ENCODE assay signal across 17 cellular contexts in genomic region chr7:36710186-36710813, GRCh38. TPM values are rescaled to one million over a fixed set of nuclear protein-coding genes. Genes with fewer than 3 reads are reported as not detected.
A peak's percentile ranks its signal among the peaks of the same experiment; 100 is the strongest.
DNase-seq lines count a peak whose midpoint lies in the region; ATAC-seq and TF ChIP-seq lines count a peak whose summit lies in the region.
"Had no signal": no experiment of that assay in that cellular context is flagged by ENCODE, and none has a peak within 500 bp of the region (broad histone marks: within the 10 kb centered on the region; RNA-seq: fewer than 3 reads in every experiment).

No MANE protein-coding gene starts in this region.

- peaks cover 5% of the 10 kb centered on the region for H3K4me1 ChIP-seq in mucosa of descending colon (ENCODE audit: low read depth)

- no peak for TF ChIP-seq CTCF in activated CD8-positive, alpha-beta T cell treated with anti-CD3 and anti-CD28 coated beads for 36 hours (IDR thresholded peaks at IDR 0.05)
- TF ChIP-seq CTCF in mucosa of descending colon (IDR thresholded peaks at IDR 0.05) = no peak

- H3K4me3 Mint-ChIP-seq in activated CD8-positive, alpha-beta T cell treated with anti-CD3 and anti-CD28 coated beads for 36 hours = no peak overlapping the region
- no peak overlapping the region for H3K4me3 Mint-ChIP-seq in activated CD8-positive, alpha-beta T cell treated with anti-CD3 and anti-CD28 coated beads, Interleukin-2, amount 10 ng/mL, durations not matched to agents 7 days and 5 days
- peak overlapping the region; percentile 58 to 81 for H3K4me3 Mint-ChIP-seq in effector memory CD8-positive, alpha-beta T cell
- H3K4me3 Mint-ChIP-seq: CD4-positive, alpha-beta memory T cell; HFFc6 had no signal

- no peaks in the 10 kb centered on the region for H3K27me3 Mint-ChIP-seq in activated CD8-positive, alpha-beta T cell treated with anti-CD3 and anti-CD28 coated beads for 36 hours
- no peaks in the 10 kb centered on the region for H3K27me3 Mint-ChIP-seq in activated CD8-positive, alpha-beta T cell treated with anti-CD3 and anti-CD28 coated beads, Interleukin-2, amount 10 ng/mL, durations not matched to agents 7 days and 5 days (ENCODE audit: low read depth)
- no peaks in the 10 kb centered on the region for H3K27me3 Mint-ChIP-seq in effector memory CD8-positive, alpha-beta T cell
- H3K27me3 Mint-ChIP-seq: CD4-positive, alpha-beta memory T cell had no signal

- H3K4me3 ChIP-seq in mucosa of descending colon = no peak overlapping the region
- H3K4me3 ChIP-seq: GM12878 had no signal

- intact Hi-C loops in activated CD8-positive, alpha-beta T cell treated with anti-CD3 and anti-CD28 coated beads for 36 hours (cut with micrococcal nuclease) = no loop called here
- intact Hi-C loops in mucosa of descending colon (cut with DNase I, micrococcal nuclease) = no loop called here
- intact Hi-C loops in posterior cingulate gyrus (cut with DNase I) = no loop called here

- H3K36me3 Mint-ChIP-seq in activated CD8-positive, alpha-beta T cell treated with anti-CD3 and anti-CD28 coated beads for 36 hours (ENCODE audit: low read depth) = peaks cover 63% of the 10 kb centered on the region
- H3K36me3 Mint-ChIP-seq in activated CD8-positive, alpha-beta T cell treated with anti-CD3 and anti-CD28 coated beads, Interleukin-2, amount 10 ng/mL, durations not matched to agents 7 days and 5 days (ENCODE audit: low read depth) = peaks cover 63% of the 10 kb centered on the region
- peaks cover 3% of the 10 kb centered on the region for H3K36me3 Mint-ChIP-seq in effector memory CD8-positive, alpha-beta T cell (ENCODE audit: insufficient read depth)

- H3K4me1 Mint-ChIP-seq in activated CD8-positive, alpha-beta T cell treated with anti-CD3 and anti-CD28 coated beads for 36 hours (ENCODE audit: low read depth) = peaks cover 64% of the 10 kb centered on the region
- H3K4me1 Mint-ChIP-seq in activated CD8-positive, alpha-beta T cell treated with anti-CD3 and anti-CD28 coated beads, Interleukin-2, amount 10 ng/mL, durations not matched to agents 7 days and 5 days (ENCODE audit: low read depth) = peaks cover 46% of the 10 kb centered on the region
- H3K4me1 Mint-ChIP-seq in effector memory CD8-positive, alpha-beta T cell (ENCODE audit: low read depth in 2 of 2) = peaks cover 42 to 84% of the 10 kb centered on the region in 2 donors

- CTCF ChIA-PET in activated CD8-positive, alpha-beta T cell treated with anti-CD3 and anti-CD28 coated beads for 36 hours (lab: Charles Lee) = interaction anchor here (1.2 kb wide), 1 partner anchor 12 kb away, joined by 3 read pairs; no protein-coding TSS in a partner anchor
- CTCF ChIA-PET in activated CD8-positive, alpha-beta T cell treated with anti-CD3 and anti-CD28 coated beads, Interleukin-2, amount 10 ng/mL, durations not matched to agents 7 days and 5 days (lab: Charles Lee) = interaction anchor here (0.5 kb wide), 1 partner anchor 219 kb away, joined by 3 read pairs; no protein-coding TSS in a partner anchor
- CTCF ChIA-PET in HEK293T (lab: Yijun Ruan, JAX) = interaction anchor here (1.0 kb wide), 1 partner anchor 39 kb away, joined by 3 read pairs; no protein-coding TSS in a partner anchor

- peaks cover 4% of the 10 kb centered on the region for H3K9me3 ChIP-seq in mucosa of descending colon

- no peaks in the 10 kb centered on the region for H3K36me3 ChIP-seq in mucosa of descending colon (ENCODE audit: low read depth)

- H3K27ac Mint-ChIP-seq in activated CD8-positive, alpha-beta T cell treated with anti-CD3 and anti-CD28 coated beads for 36 hours = peak overlapping the region; percentile 32
- H3K27ac Mint-ChIP-seq in activated CD8-positive, alpha-beta T cell treated with anti-CD3 and anti-CD28 coated beads, Interleukin-2, amount 10 ng/mL, durations not matched to agents 7 days and 5 days = no peak overlapping the region
- peak overlapping the region; percentile 49 to 97 for H3K27ac Mint-ChIP-seq in effector memory CD8-positive, alpha-beta T cell
- H3K27ac Mint-ChIP-seq: HFFc6 had no signal

- no peak for DNase-seq in activated CD8-positive, alpha-beta T cell treated with anti-CD3 and anti-CD28 coated beads for 36 hours
- no peak for DNase-seq in activated CD8-positive, alpha-beta T cell treated with anti-CD3 and anti-CD28 coated beads, Interleukin-2, amount 10 ng/mL, durations not matched to agents 7 days and 5 days
- DNase-seq in HEK293T (ENCODE audit: extremely low spot score) (no peak), mucosa of descending colon (no peak), hippocampal formation (lab: John Stamatoyannopoulos, UW) (no peak), posterior cingulate gyrus (no peak), NCI-H524 treated with DMSO at 0.1 percent for 48 hours (lab: John Stamatoyannopoulos, UW) (no peak)
- DNase-seq in effector memory CD8-positive, alpha-beta T cell = no peak
- DNase-seq: CD4-positive, alpha-beta memory T cell; DMS79 treated with DMSO at 0.1 percent for 48 hours; GOT3; HFFc6; NCI-H1092; NCI-H1694; NCI-H524 had no signal

- POLR2A ChIA-PET in activated CD8-positive, alpha-beta T cell treated with anti-CD3 and anti-CD28 coated beads for 36 hours (lab: Charles Lee) = no interaction called here
- POLR2A ChIA-PET in activated CD8-positive, alpha-beta T cell treated with anti-CD3 and anti-CD28 coated beads, Interleukin-2, amount 10 ng/mL, durations not matched to agents 7 days and 5 days (lab: Charles Lee) = no interaction called here
- POLR2A ChIA-PET in HEK293T (lab: Yijun Ruan, JAX) = no interaction called here

- peaks cover 15% of the 10 kb centered on the region for H3K9me3 Mint-ChIP-seq in activated CD8-positive, alpha-beta T cell treated with anti-CD3 and anti-CD28 coated beads for 36 hours
- H3K9me3 Mint-ChIP-seq in activated CD8-positive, alpha-beta T cell treated with anti-CD3 and anti-CD28 coated beads, Interleukin-2, amount 10 ng/mL, durations not matched to agents 7 days and 5 days (ENCODE audit: insufficient read depth) = peaks cover 24% of the 10 kb centered on the region
- H3K9me3 Mint-ChIP-seq in effector memory CD8-positive, alpha-beta T cell = peaks cover 0 to 2% of the 10 kb centered on the region in 2 donors

- ATAC-seq in activated CD8-positive, alpha-beta T cell treated with anti-CD3 and anti-CD28 coated beads for 36 hours = no peak
- ATAC-seq in activated CD8-positive, alpha-beta T cell treated with anti-CD3 and anti-CD28 coated beads, Interleukin-2, amount 10 ng/mL, durations not matched to agents 7 days and 5 days = no peak
- no peak for ATAC-seq in effector memory CD8-positive, alpha-beta T cell (replicated peaks)
- peak; percentile 44 for ATAC-seq in mucosa of descending colon
- ATAC-seq: GM12878 had no signal

TF ChIP-seq in HEK293T, 16 proteins besides CTCF, POLR2A, EP300 and RAD21:
- TF ChIP-seq, protein P1, sequence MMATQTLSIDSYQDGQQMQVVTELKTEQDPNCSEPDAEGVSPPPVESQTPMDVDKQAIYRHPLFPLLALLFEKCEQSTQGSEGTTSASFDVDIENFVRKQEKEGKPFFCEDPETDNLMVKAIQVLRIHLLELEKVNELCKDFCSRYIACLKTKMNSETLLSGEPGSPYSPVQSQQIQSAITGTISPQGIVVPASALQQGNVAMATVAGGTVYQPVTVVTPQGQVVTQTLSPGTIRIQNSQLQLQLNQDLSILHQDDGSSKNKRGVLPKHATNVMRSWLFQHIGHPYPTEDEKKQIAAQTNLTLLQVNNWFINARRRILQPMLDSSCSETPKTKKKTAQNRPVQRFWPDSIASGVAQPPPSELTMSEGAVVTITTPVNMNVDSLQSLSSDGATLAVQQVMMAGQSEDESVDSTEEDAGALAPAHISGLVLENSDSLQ (IDR thresholded peaks at IDR 0.05) = peak; percentile 36; the same call in 1 of the 2 replicates
- no peak for TF ChIP-seq L3MBTL2 (conservative IDR thresholded peaks at IDR 0.05)

RNA-seq across cellular contexts. Expression of gene AOAH, which starts 14.0 kb away (rescaled TPM):
- total RNA-seq in activated CD8-positive, alpha-beta T cell treated with anti-CD3 and anti-CD28 coated beads for 36 hours = 10 to 100 TPM; 10.4 to 17.1 TPM
- 10 to 100 TPM; 17.7 to 18.0 TPM for total RNA-seq in activated CD8-positive, alpha-beta T cell treated with anti-CD3 and anti-CD28 coated beads, Interleukin-2, amount 10 ng/mL, durations not matched to agents 7 days and 5 days
- 10 to 100 TPM; 15.7 to 36.1 (median 28.8) TPM for total RNA-seq in mucosa of descending colon
- total RNA-seq: HFFc6, MCF 10A had no signal

Comparison
In these comparisons a context has a peak if more than half of its experiments do, and no peak if none do; other contexts are left out.
1. H3K4me3 Mint-ChIP-seq: peak in effector memory CD8-positive, alpha-beta T cell (2 of 2); none in activated CD8-positive, alpha-beta T cell treated with anti-CD3 and anti-CD28 coated beads for 36 hours (single experiment) and activated CD8-positive, alpha-beta T cell treated with anti-CD3 and anti-CD28 coated beads, Interleukin-2, amount 10 ng/mL, durations not matched to agents 7 days and 5 days (single experiment).